Comparison of ENCODE assay signal across 9 cellular contexts in the genomic region with DNA sequence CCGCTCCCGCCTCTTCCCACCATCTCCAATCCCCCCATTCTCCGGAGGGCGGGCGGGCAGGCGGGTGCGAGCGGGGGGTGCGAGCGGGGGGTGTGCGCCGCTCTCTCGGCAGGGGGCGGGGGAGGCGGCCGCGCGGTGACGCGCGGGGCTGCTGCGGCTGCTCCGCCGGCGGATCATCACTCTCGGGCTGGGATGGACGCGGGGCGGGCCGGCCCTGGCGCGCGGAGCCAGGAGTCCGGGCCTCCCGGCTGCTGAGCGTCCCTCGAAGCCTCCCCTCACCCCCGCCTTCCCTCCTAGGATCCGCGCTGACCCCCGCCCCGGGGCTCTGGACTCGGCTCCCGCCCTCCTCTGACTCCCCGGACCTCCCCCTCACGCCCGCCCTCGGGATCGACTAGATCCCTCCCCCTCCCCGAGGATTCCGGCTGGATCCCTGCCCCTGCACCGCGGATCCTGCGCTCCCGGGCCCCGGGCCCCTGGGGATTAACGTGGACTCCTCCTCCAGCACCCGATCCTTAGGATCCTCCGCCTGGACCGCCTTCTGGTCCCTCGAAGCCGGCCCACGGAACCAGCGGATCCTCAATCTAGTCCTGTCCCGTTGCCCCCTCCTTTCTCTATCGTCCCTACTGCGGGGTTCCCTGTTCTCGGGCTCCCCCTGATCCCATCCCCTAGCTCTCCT. TPM values are rescaled to one million over a fixed set of nuclear protein-coding genes. Genes with fewer than 3 reads are reported as not detected.
DNase-seq lines count a peak whose midpoint lies in the region; ATAC-seq and TF ChIP-seq lines count a peak whose summit lies in the region.
"Had no signal": no experiment of that assay in that cellular context is flagged by ENCODE, and none has a peak within 500 bp of the region (broad histone marks: within the 10 kb centered on the region; RNA-seq: fewer than 3 reads in every experiment).

No MANE protein-coding gene starts in this region.

- peak overlapping the region; percentile 86 to 95 for H3K4me3 Mint-ChIP-seq in CD14-positive monocyte

- H3K27me3 Mint-ChIP-seq in CD14-positive monocyte (ENCODE audit: low read depth in 3 of 3) = peaks cover 34 to 46% (median 40%) of the 10 kb centered on the region in 3 donors

- H3K4me1 ChIP-seq in NT2/D1 (ENCODE audit: insufficient read depth, insufficient read length) (no peaks in the 10 kb centered on the region), skeletal muscle satellite cell (ENCODE audit: control insufficient read depth, insufficient read depth, low read length) (peaks cover 21% of the 10 kb centered on the region)

- H3K36me3 ChIP-seq in NT2/D1 (ENCODE audit: insufficient read depth, insufficient read length, low read length) = peaks cover 21% of the 10 kb centered on the region
- peaks cover 11% of the 10 kb centered on the region for H3K36me3 ChIP-seq in skeletal muscle satellite cell (ENCODE audit: insufficient read depth, low read length)

- peaks cover 5% of the 10 kb centered on the region in 2 donors for H3K36me3 Mint-ChIP-seq in CD14-positive monocyte

- intact Hi-C loops in CD14-positive monocyte (cut with micrococcal nuclease) = loop anchor here in 1 of 2 donors (1.0 to 10.0 kb wide), 4 partner anchors 31 to 190 kb away; partner anchors contain the start of genes ACADVL, CTDNEP1, DLG4 and ELP5

- TF ChIP-seq CTCF in CD14-positive monocyte (IDR thresholded peaks at IDR 0.05) = no peak

- peak overlapping the region; percentile 99 for H3K4me2 ChIP-seq in skeletal muscle satellite cell (ENCODE audit: low read length)
- H3K4me2 ChIP-seq: KMS-11 had no signal

- H3K27ac Mint-ChIP-seq in CD14-positive monocyte = peak overlapping the region in 5 of 7 donors; percentile 50 to 99 (median 97)

- H3K9ac ChIP-seq in NT2/D1 (ENCODE audit: insufficient read length, low read depth) = peak overlapping the region; percentile 83
- H3K9ac ChIP-seq in skeletal muscle satellite cell (ENCODE audit: low read depth, low read length) = peak overlapping the region; percentile 80
- H3K9ac ChIP-seq: KMS-11 had no signal

- H3K4me1 Mint-ChIP-seq in CD14-positive monocyte = peaks cover 21% of the 10 kb centered on the region

- peak; percentile 7 for ATAC-seq in GM21825 (IDR thresholded peaks at IDR 0.05; ENCODE audit: unreplicated experiment)
- ATAC-seq in GM19455 (IDR thresholded peaks at IDR 0.05; ENCODE audit: unreplicated experiment) = no peak

- DNase-seq in CD14-positive monocyte (ENCODE audit: low spot score) (no peak), NT2/D1 (ENCODE audit: low read depth, low spot score) (no peak), hepatic stellate cell (ENCODE audit: low spot score) (peak; percentile 64), NCI-H128 (lab: John Stamatoyannopoulos, UW; ENCODE audit: unreplicated experiment) (no peak)
- DNase-seq in activated naive CD8-positive, alpha-beta T cell treated with anti-CD3 and anti-CD28 coated beads, Interleukin-2, amount 50 U/mL, for 16 hours (ENCODE audit: low read depth, low spot score) = peak; percentile 53

- peaks cover 0 to 8% (median 3%) of the 10 kb centered on the region in 7 donors for H3K9me3 Mint-ChIP-seq in CD14-positive monocyte

- peak overlapping the region; percentile 78 for H3K4me3 ChIP-seq in NT2/D1 (ENCODE audit: insufficient read length, low read depth)
- peak overlapping the region; percentile 84 for H3K4me3 ChIP-seq in skeletal muscle satellite cell (ENCODE audit: low read length)

- H3K9me3 ChIP-seq in NT2/D1 (ENCODE audit: insufficient read depth, low read length) (no peaks in the 10 kb centered on the region), skeletal muscle satellite cell (replicated peaks; ENCODE audit: low read length) (no peaks in the 10 kb centered on the region)

- H3K27me3 ChIP-seq in NT2/D1 (ENCODE audit: insufficient read depth, insufficient read length) (no peaks in the 10 kb centered on the region), skeletal muscle satellite cell (ENCODE audit: control insufficient read depth, insufficient read depth, low read length) (no peaks in the 10 kb centered on the region)

RNA-seq across cellular contexts. Expression of gene TMEM256, which starts 1.0 kb away (rescaled TPM):
- 10 to 100 TPM; 72.6 to 81.4 TPM for polyA plus RNA-seq in CD14-positive monocyte
- 81.9 and 103 TPM in 2 replicates for total RNA-seq in skeletal muscle satellite cell (2012; rRNA removed)

RNA-seq across cellular contexts. Expression of gene NLGN2, which starts 2.8 kb away (rescaled TPM):
- polyA plus RNA-seq in CD14-positive monocyte = not detected
- 1.5 and 3.3 TPM in 2 replicates for total RNA-seq in skeletal muscle satellite cell (2012; rRNA removed)

RNA-seq across cellular contexts. Expression of gene PLSCR3, which starts 10.6 kb away (rescaled TPM):
- 10 to 100 TPM; 37.6 to 45.7 TPM for polyA plus RNA-seq in CD14-positive monocyte
- 28.6 and 28.8 TPM in 2 replicates for total RNA-seq in skeletal muscle satellite cell (2012; rRNA removed)

RNA-seq across cellular contexts. Expression of gene SPEM1, which starts 15.2 kb away (rescaled TPM):
- not detected for polyA plus RNA-seq in CD14-positive monocyte
- total RNA-seq in skeletal muscle satellite cell (2012; rRNA removed) = not detected in 2 replicates

RNA-seq across cellular contexts. Expression of gene SPEM2, which starts 20.5 kb away (rescaled TPM):
- not detected for polyA plus RNA-seq in CD14-positive monocyte
- total RNA-seq in skeletal muscle satellite cell (2012; rRNA removed) = not detected in 2 replicates

Comparison
In these comparisons a context has a peak if more than half of its experiments do, and no peak if none do; other contexts are left out.
1. DNase-seq: peak in activated naive CD8-positive, alpha-beta T cell treated with anti-CD3 and anti-CD28 coated beads, Interleukin-2, amount 50 U/mL, for 16 hours (single experiment) and hepatic stellate cell (single experiment); none in CD14-positive monocyte (single experiment), NT2/D1 (single experiment) and NCI-H128 (single experiment).